In the genomic region with DNA sequence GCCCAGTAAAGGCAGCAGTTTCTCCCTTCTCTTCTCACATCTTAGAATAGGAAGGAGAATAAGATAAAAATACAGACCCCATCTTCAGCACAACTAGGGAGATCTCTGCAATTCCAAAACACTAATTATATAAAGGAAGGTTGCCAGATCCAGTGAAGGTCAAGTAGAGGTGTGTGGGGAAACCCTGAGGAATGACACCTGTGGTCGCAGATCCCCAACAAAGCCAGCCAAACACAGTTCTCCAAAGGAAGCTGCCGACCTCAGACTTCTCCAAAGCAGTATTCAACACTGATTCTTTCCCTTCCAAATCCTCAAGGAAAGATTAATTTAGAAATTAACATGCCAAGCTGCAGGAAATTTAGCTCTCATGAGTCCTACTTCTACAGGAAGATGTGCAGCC, we compare ENCODE assay signal across 19 cellular contexts.
"Had no signal": no experiment of that assay in that cellular context is flagged by ENCODE, and none has a peak within 500 bp of the region (broad histone marks: within the 10 kb centered on the region; RNA-seq: fewer than 3 reads in every experiment).

No MANE protein-coding gene starts in this region.

- H3K36me3 ChIP-seq: upper lobe of left lung, vagina had no signal

- DNase-seq: effector CD4-positive, alpha-beta T cell; endodermal cell; erythroblast; head of caudate nucleus; hippocampal formation; kidney glomerular epithelial cell; mammary epithelial cell; naive thymus-derived CD4-positive, alpha-beta T cell; right cardiac atrium; small intestine; stimulated activated CD4-positive, alpha-beta T cell treated with anti-CD3 and anti-CD28 coated beads, Interleukin-2, amount 100 ng/mL, for 48 hours; stimulated activated naive CD8-positive, alpha-beta T cell treated with anti-CD3 and anti-CD28 coated beads, Interleukin-15, Interleukin-2, amounts not matched to agents 100 U/mL and 50 U/mL, for 24 hours; tibial artery; upper lobe of left lung had no signal

- H3K9me3 ChIP-seq: neutrophil, tibial artery, upper lobe of left lung, vagina had no signal

- H3K27ac ChIP-seq: coronary artery, neutrophil, tibial artery, upper lobe of left lung, vagina had no signal

- ATAC-seq: naive thymus-derived CD4-positive, alpha-beta T cell; right cardiac atrium; stimulated activated naive CD8-positive, alpha-beta T cell treated with anti-CD3 and anti-CD28 coated beads, Interleukin-15, Interleukin-2, amounts not matched to agents 100 U/mL and 50 U/mL, for 24 hours had no signal

- FAIRE-seq: endothelial cell of umbilical vein, islet of Langerhans, small intestine had no signal

- H3K4me3 ChIP-seq: coronary artery, tibial artery, upper lobe of left lung, vagina had no signal

- H3K27me3 ChIP-seq: neutrophil, tibial artery, upper lobe of left lung, vagina had no signal
